Comparison of ENCODE assay signal across 16 cellular contexts in genomic region chr3:60192297-60193114, GRCh38.
A peak's percentile ranks its signal among the peaks of the same experiment; 100 is the strongest.
DNase-seq lines count a peak whose midpoint lies in the region; ATAC-seq and TF ChIP-seq lines count a peak whose summit lies in the region.
"Had no signal": no experiment of that assay in that cellular context is flagged by ENCODE, and none has a peak within 500 bp of the region (broad histone marks: within the 10 kb centered on the region; RNA-seq: fewer than 3 reads in every experiment).

No MANE protein-coding gene starts in this region.

- H3K4me1 Mint-ChIP-seq in activated CD4-positive, alpha-beta T cell treated with anti-CD3 and anti-CD28 coated beads for 36 hours: peaks cover 40% of the 10 kb centered on the region
- peaks cover 24% of the 10 kb centered on the region for H3K4me1 Mint-ChIP-seq in mesothelial cell of epicardium
- H3K4me1 Mint-ChIP-seq in CD4-positive, alpha-beta memory T cell: peaks cover 0 to 5% (median 4%) of the 10 kb centered on the region in 4 donors

- H3K27ac ChIP-seq in aorta (ENCODE audit: low read depth in 1 of 2, low read length in 2 of 2): no peak overlapping the region
- no peak overlapping the region for H3K27ac ChIP-seq in CD4-positive, alpha-beta memory T cell (ENCODE audit: low read depth, low read length)
- H3K27ac ChIP-seq: psoas muscle, tibial nerve had no signal

- CTCF ChIA-PET in activated CD4-positive, alpha-beta T cell treated with anti-CD3 and anti-CD28 coated beads for 36 hours (lab: Charles Lee): no interaction called here
- CTCF ChIA-PET in CD4-positive, alpha-beta memory T cell (lab: Charles Lee; ENCODE audit: partially characterized antibody): no interaction called here

- peaks cover 7% of the 10 kb centered on the region for H3K9me3 Mint-ChIP-seq in activated CD4-positive, alpha-beta T cell treated with anti-CD3 and anti-CD28 coated beads for 36 hours (ENCODE audit: low read depth)
- peaks cover 23% of the 10 kb centered on the region for H3K9me3 Mint-ChIP-seq in mesothelial cell of epicardium
- peaks cover 0 to 10% (median under 1%) of the 10 kb centered on the region in 8 donors for H3K9me3 Mint-ChIP-seq in CD4-positive, alpha-beta memory T cell
- H3K9me3 Mint-ChIP-seq: natural killer cell treated with Interleukin-12 subunit alpha and Interleukin-12 subunit beta and Interleukin-15 and Interleukin-18, amount 100 ng/mL, for 72 hours had no signal

- H3K36me3 Mint-ChIP-seq in activated CD4-positive, alpha-beta T cell treated with anti-CD3 and anti-CD28 coated beads for 36 hours (ENCODE audit: low read depth): peaks cover 6% of the 10 kb centered on the region
- peaks cover 8% of the 10 kb centered on the region for H3K36me3 Mint-ChIP-seq in mesothelial cell of epicardium
- H3K36me3 Mint-ChIP-seq in CD4-positive, alpha-beta memory T cell: peaks cover 0 to 5% of the 10 kb centered on the region in 2 donors
- H3K36me3 Mint-ChIP-seq: CD14-positive monocyte; natural killer cell treated with Interleukin-12 subunit alpha and Interleukin-12 subunit beta and Interleukin-15 and Interleukin-18, amount 100 ng/mL, for 72 hours had no signal

- H3K27ac Mint-ChIP-seq in activated CD4-positive, alpha-beta T cell treated with anti-CD3 and anti-CD28 coated beads for 36 hours: peak overlapping the region; percentile 81
- H3K27ac Mint-ChIP-seq in mesothelial cell of epicardium: no peak overlapping the region
- peak overlapping the region in 1 of 7 donors; percentile 12 for H3K27ac Mint-ChIP-seq in CD4-positive, alpha-beta memory T cell
- H3K27ac Mint-ChIP-seq: activated naive CD4-positive, alpha-beta T cell treated with anti-CD3 and anti-CD28 coated beads, Interleukin-2, amount 50 U/mL, for 24 hours had no signal

- DNase-seq in activated CD4-positive, alpha-beta T cell treated with anti-CD3 and anti-CD28 coated beads for 36 hours: peak; percentile 61
- no peak for DNase-seq in activated CD4-positive, alpha-beta T cell treated with anti-CD3 and anti-CD28 coated beads for 1 hour
- peak; percentile 12 to 24 for DNase-seq in activated CD4-positive, alpha-beta T cell treated with anti-CD3 and anti-CD28 coated beads, Interleukin-2, amount 50 U/mL, for 48 hours
- peak; percentile 0 to 2 for DNase-seq in stimulated activated CD4-positive, alpha-beta T cell treated with anti-CD3 and anti-CD28 coated beads, Interleukin-2, amount 100 ng/mL, for 48 hours
- DNase-seq in mesothelial cell of epicardium (ENCODE audit: low spot score in 2 of 2, unreplicated experiment in 2 of 2) (no peak), aorta (no peak)
- DNase-seq in CD4-positive, alpha-beta memory T cell: no peak
- DNase-seq: head of caudate nucleus, mammary epithelial cell, NCI-H82, psoas muscle had no signal

- H3K4me1 ChIP-seq in aorta (ENCODE audit: control insufficient read depth in 1 of 2, insufficient read depth in 2 of 2, low read length in 2 of 2): no peaks in the 10 kb centered on the region
- H3K4me1 ChIP-seq in CD4-positive, alpha-beta memory T cell (ENCODE audit: insufficient read depth, low read length): no peaks in the 10 kb centered on the region
- H3K4me1 ChIP-seq: psoas muscle, tibial nerve had no signal

- intact Hi-C loops in activated CD4-positive, alpha-beta T cell treated with anti-CD3 and anti-CD28 coated beads for 36 hours (cut with DNase I, micrococcal nuclease): loop anchor here (1.0 to 5.0 kb wide), 5 partner anchors 110 to 176 kb away; no protein-coding TSS in a partner anchor
- intact Hi-C loops in aorta (cut with DNase I): no loop called here
- intact Hi-C loops in CD4-positive, alpha-beta memory T cell (cut with micrococcal nuclease): no loop called here

- H3K36me3 ChIP-seq in aorta (ENCODE audit: control insufficient read depth in 1 of 2, insufficient read depth in 2 of 2, low read length in 1 of 2): no peaks in the 10 kb centered on the region
- H3K36me3 ChIP-seq in CD4-positive, alpha-beta memory T cell (ENCODE audit: insufficient read depth, low read length): no peaks in the 10 kb centered on the region
- H3K36me3 ChIP-seq: tibial nerve had no signal

- TF ChIP-seq CTCF in mesothelial cell of epicardium (IDR thresholded peaks at IDR 0.05; ENCODE audit: unreplicated experiment): no peak

- H3K27me3 Mint-ChIP-seq in activated CD4-positive, alpha-beta T cell treated with anti-CD3 and anti-CD28 coated beads for 36 hours: no peaks in the 10 kb centered on the region
- H3K27me3 Mint-ChIP-seq in mesothelial cell of epicardium (ENCODE audit: low read depth): no peaks in the 10 kb centered on the region
- H3K27me3 Mint-ChIP-seq in CD4-positive, alpha-beta memory T cell: peaks cover 0 to 1% of the 10 kb centered on the region in 2 donors
- H3K27me3 Mint-ChIP-seq: activated naive CD4-positive, alpha-beta T cell treated with anti-CD3 and anti-CD28 coated beads, Interleukin-2, amount 50 U/mL, for 24 hours; natural killer cell treated with Interleukin-12 subunit alpha and Interleukin-12 subunit beta and Interleukin-15 and Interleukin-18, amount 100 ng/mL, for 72 hours had no signal

- peaks cover 2% of the 10 kb centered on the region for H3K9me3 ChIP-seq in aorta (ENCODE audit: control insufficient read depth, low read length)
- H3K9me3 ChIP-seq in CD4-positive, alpha-beta memory T cell (ENCODE audit: control insufficient read depth in 1 of 2, low read length in 2 of 2): no peaks in the 10 kb centered on the region

- POLR2A ChIA-PET in activated CD4-positive, alpha-beta T cell treated with anti-CD3 and anti-CD28 coated beads for 36 hours (lab: Charles Lee): interaction anchor here (0.6 kb wide), 1 partner anchor 8 kb away, joined by 3 read pairs; no protein-coding TSS in a partner anchor
- POLR2A ChIA-PET in CD4-positive, alpha-beta memory T cell (lab: Charles Lee; ENCODE audit: partially characterized antibody): no interaction called here

- WGBS in aorta, 2 donors: 93 to 96% methylated on average over 7 of the region's 7 CpGs

- no peaks in the 10 kb centered on the region for H3K27me3 ChIP-seq in aorta (ENCODE audit: control insufficient read depth in 1 of 2, insufficient read depth in 2 of 2, low read length in 1 of 2)
- H3K27me3 ChIP-seq in CD4-positive, alpha-beta memory T cell (ENCODE audit: insufficient read depth, low read length): no peaks in the 10 kb centered on the region
- H3K27me3 ChIP-seq: tibial nerve had no signal

- no peak overlapping the region for H3K4me3 Mint-ChIP-seq in activated CD4-positive, alpha-beta T cell treated with anti-CD3 and anti-CD28 coated beads for 36 hours
- H3K4me3 Mint-ChIP-seq in mesothelial cell of epicardium: no peak overlapping the region
- H3K4me3 Mint-ChIP-seq in CD4-positive, alpha-beta memory T cell: peak overlapping the region in 1 of 8 donors; percentile 39
- H3K4me3 Mint-ChIP-seq: activated naive CD4-positive, alpha-beta T cell treated with anti-CD3 and anti-CD28 coated beads, Interleukin-2, amount 50 U/mL, for 24 hours; natural killer cell treated with Interleukin-12 subunit alpha and Interleukin-12 subunit beta and Interleukin-15 and Interleukin-18, amount 100 ng/mL, for 72 hours had no signal

- peak; percentile 87 for ATAC-seq in activated CD4-positive, alpha-beta T cell treated with anti-CD3 and anti-CD28 coated beads for 36 hours
- ATAC-seq in HG02885 (IDR thresholded peaks at IDR 0.05; ENCODE audit: poor library complexity, unreplicated experiment): peak; percentile 53
- no peak for ATAC-seq in aorta (ENCODE audit: low FRiP score)
- ATAC-seq: psoas muscle had no signal

- no peak overlapping the region for H3K4me3 ChIP-seq in aorta (ENCODE audit: low read length in 2 of 2)
- H3K4me3 ChIP-seq in CD4-positive, alpha-beta memory T cell (ENCODE audit: low read length in 2 of 2): no peak overlapping the region
- H3K4me3 ChIP-seq: psoas muscle, tibial nerve had no signal

Comparison
In these comparisons a context has a peak if more than half of its experiments do, and no peak if none do; other contexts are left out.
1. DNase-seq: peak in activated CD4-positive, alpha-beta T cell treated with anti-CD3 and anti-CD28 coated beads for 36 hours (single experiment), activated CD4-positive, alpha-beta T cell treated with anti-CD3 and anti-CD28 coated beads, Interleukin-2, amount 50 U/mL, for 48 hours (2 of 2) and stimulated activated CD4-positive, alpha-beta T cell treated with anti-CD3 and anti-CD28 coated beads, Interleukin-2, amount 100 ng/mL, for 48 hours (2 of 2); none in activated CD4-positive, alpha-beta T cell treated with anti-CD3 and anti-CD28 coated beads for 1 hour (single experiment), mesothelial cell of epicardium (0 of 2), aorta (0 of 2) and CD4-positive, alpha-beta memory T cell (0 of 5).
2. intact Hi-C loops: an anchor here in activated CD4-positive, alpha-beta T cell treated with anti-CD3 and anti-CD28 coated beads for 36 hours (1.0 to 5.0 kb wide); none called in aorta and CD4-positive, alpha-beta memory T cell.